ENCODE assay signal across 28 cellular contexts in genomic region chr5:145110826-145111225, GRCh38.
"Had no signal": no experiment of that assay in that cellular context is flagged by ENCODE, and none has a peak within 500 bp of the region (broad histone marks: within the 10 kb centered on the region; RNA-seq: fewer than 3 reads in every experiment).

No MANE protein-coding gene starts in this region.

- H3K27me3 Mint-ChIP-seq: activated CD4-positive, alpha-beta memory T cell treated with anti-CD3 and anti-CD28 coated beads for 36 hours; activated CD4-positive, alpha-beta T cell treated with anti-CD3 and anti-CD28 coated beads, Interleukin-2, amount 10 ng/mL, durations not matched to agents 7 days and 5 days; activated naive CD8-positive, alpha-beta T cell; activated T-helper 17 cell treated with anti-CD3 and anti-CD28 coated beads, Interleukin-2, amount 50 U/mL, for 72 hours; T-cell had no signal

- H3K4me3 ChIP-seq: adrenal gland, breast epithelium, K562, SK-N-MC had no signal

- H3K4me1 Mint-ChIP-seq: activated CD4-positive, alpha-beta T cell treated with anti-CD3 and anti-CD28 coated beads, Interleukin-2, amount 10 ng/mL, durations not matched to agents 7 days and 5 days; activated T-helper 17 cell treated with anti-CD3 and anti-CD28 coated beads, Interleukin-2, amount 50 U/mL, for 72 hours; T-cell had no signal

- DNase-seq: activated CD4-positive, alpha-beta memory T cell treated with anti-CD3 and anti-CD28 coated beads for 36 hours; activated CD4-positive, alpha-beta T cell treated with anti-CD3 and anti-CD28 coated beads, Interleukin-2, amount 10 ng/mL, durations not matched to agents 7 days and 5 days; activated CD4-positive, CD25-positive, alpha-beta regulatory T cell; activated CD8-positive, alpha-beta memory T cell treated with anti-CD3 and anti-CD28 coated beads for 24 hours; activated gamma-delta T cell; activated naive CD4-positive, alpha-beta T cell treated with anti-CD3 and anti-CD28 coated beads for 36 hours; activated T-cell treated with anti-CD3 and anti-CD28 coated beads, Interleukin-2, amount 50 U/mL, for 48 hours; adrenal gland; anterior cingulate cortex; caudate nucleus; Karpas-422; NCI-H1048; NCI-H146; NCI-H187 treated with DMSO at 0.1 percent for 48 hours; NCI-H2171; NCI-H2227 treated with DMSO at 0.1 percent for 48 hours; NCI-H526; NCI-H82; SIG-M5; T-cell; T-helper 2 cell; T1000 had no signal

- H3K27me3 ChIP-seq: adrenal gland, breast epithelium had no signal

- H3K4me3 Mint-ChIP-seq: activated CD4-positive, alpha-beta memory T cell treated with anti-CD3 and anti-CD28 coated beads for 36 hours; activated CD4-positive, alpha-beta T cell treated with anti-CD3 and anti-CD28 coated beads, Interleukin-2, amount 10 ng/mL, durations not matched to agents 7 days and 5 days; activated naive CD4-positive, alpha-beta T cell treated with anti-CD3 and anti-CD28 coated beads for 36 hours; activated naive CD8-positive, alpha-beta T cell; activated T-helper 17 cell treated with anti-CD3 and anti-CD28 coated beads, Interleukin-2, amount 50 U/mL, for 72 hours; T-cell had no signal

- H3K27ac Mint-ChIP-seq: activated CD4-positive, alpha-beta memory T cell treated with anti-CD3 and anti-CD28 coated beads for 36 hours; activated CD4-positive, alpha-beta T cell treated with anti-CD3 and anti-CD28 coated beads, Interleukin-2, amount 10 ng/mL, durations not matched to agents 7 days and 5 days; activated naive CD4-positive, alpha-beta T cell treated with anti-CD3 and anti-CD28 coated beads for 36 hours; activated naive CD8-positive, alpha-beta T cell; activated T-helper 17 cell treated with anti-CD3 and anti-CD28 coated beads, Interleukin-2, amount 50 U/mL, for 72 hours; T-cell had no signal

- H3K36me3 Mint-ChIP-seq: activated CD4-positive, alpha-beta memory T cell treated with anti-CD3 and anti-CD28 coated beads for 36 hours; activated naive CD8-positive, alpha-beta T cell; T-cell had no signal

- H3K9me3 ChIP-seq: adrenal gland, breast epithelium had no signal

- H3K36me3 ChIP-seq: adrenal gland, breast epithelium had no signal

- H3K4me1 ChIP-seq: adrenal gland, breast epithelium had no signal

- H3K27ac ChIP-seq: adrenal gland, breast epithelium, SK-N-MC, VCaP had no signal

- ATAC-seq: activated T-helper 17 cell treated with anti-CD3 and anti-CD28 coated beads, Interleukin-2, amount 50 U/mL, for 72 hours; K562; T-cell had no signal
